1 cellular context compared by ENCODE assay signal in genomic region chr4:73533515-73534422, GRCh38.
TF ChIP-seq lines count a peak whose summit lies in the region.

No MANE protein-coding gene starts in this region.

TF ChIP-seq in HepG2, 621 proteins besides CTCF, POLR2A, EP300 and RAD21 (continued from another document and continues in another):
- TF ChIP-seq MAX (IDR thresholded peaks at IDR 0.05): no peak
- TF ChIP-seq ATF5 (CRISPR knock-in tag; IDR thresholded peaks at IDR 0.05; ENCODE audit: low read depth): no peak
- no peak for TF ChIP-seq SRSF4 (IDR thresholded peaks at IDR 0.05; ENCODE audit: low read depth, low read length, poor library complexity, severe bottlenecking)
- no peak for TF ChIP-seq ZBTB44 (CRISPR knock-in tag; IDR thresholded peaks at IDR 0.05)
- TF ChIP-seq AHDC1 (CRISPR knock-in tag; IDR thresholded peaks at IDR 0.05; ENCODE audit: borderline replicate concordance): peak; percentile 54; the same call in 1 of the 2 replicates
- TF ChIP-seq ZMYM4 (CRISPR knock-in tag; IDR thresholded peaks at IDR 0.05): peak; percentile 63
- no peak for TF ChIP-seq WIZ (CRISPR knock-in tag; IDR thresholded peaks at IDR 0.05)
- TF ChIP-seq HNF4A (CRISPR knock-in tag; IDR thresholded peaks at IDR 0.05): peak; percentile 68; the same call in 1 of the 2 replicates
- TF ChIP-seq NR2F2 (IDR thresholded peaks at IDR 0.05; ENCODE audit: borderline replicate concordance, low read depth): no peak
- TF ChIP-seq SAP130 (CRISPR knock-in tag; IDR thresholded peaks at IDR 0.05; ENCODE audit: low read depth): peak; percentile 47
- TF ChIP-seq SOX13 (IDR thresholded peaks at IDR 0.05): no peak
- TF ChIP-seq SOX13 (CRISPR knock-in tag; conservative IDR thresholded peaks at IDR 0.05 in 1 of 2, IDR thresholded peaks at IDR 0.05 in 1 of 2): peak in 1 of 2 experiments; percentile 8; a peak in 1 of 4 replicates
- no peak for TF ChIP-seq CBFB (CRISPR knock-in tag; IDR thresholded peaks at IDR 0.05)
- TF ChIP-seq SRSF9 (IDR thresholded peaks at IDR 0.05; ENCODE audit: borderline replicate concordance, insufficient read depth, low read depth, low read length, poor library complexity, severe bottlenecking): no peak
- no peak for TF ChIP-seq TBX3 (IDR thresholded peaks at IDR 0.05; ENCODE audit: borderline replicate concordance)
- peak; percentile 69 for TF ChIP-seq NR2F6 (IDR thresholded peaks at IDR 0.05)
- TF ChIP-seq NR2F6 (CRISPR knock-in tag; IDR thresholded peaks at IDR 0.05): peak; percentile 76; the same call in 1 of the 2 replicates
- TF ChIP-seq CENPT (CRISPR knock-in tag; IDR thresholded peaks at IDR 0.05; ENCODE audit: low read depth): no peak
- 0 out of 2 replicates have a peak, but pooled peaks have one; percentile 6 for TF ChIP-seq RARA (CRISPR knock-in tag; IDR thresholded peaks at IDR 0.05)
- TF ChIP-seq TEAD3 (CRISPR knock-in tag; optimal IDR thresholded peaks at IDR 0.05; ENCODE audit: borderline replicate concordance): peak; percentile 70
- no peak for TF ChIP-seq NBN (conservative IDR thresholded peaks at IDR 0.05)
- no peak for TF ChIP-seq ZNF574 (CRISPR knock-in tag; IDR thresholded peaks at IDR 0.05)
- no peak for TF ChIP-seq SP140L (CRISPR knock-in tag; IDR thresholded peaks at IDR 0.05; ENCODE audit: borderline replicate concordance)
- no peak for TF ChIP-seq ZNF660 (CRISPR knock-in tag; IDR thresholded peaks at IDR 0.05; ENCODE audit: borderline replicate concordance, low read depth)
- TF ChIP-seq SKIL (CRISPR knock-in tag; IDR thresholded peaks at IDR 0.05; ENCODE audit: borderline replicate concordance): no peak
- TF ChIP-seq ATF6 (CRISPR knock-in tag; conservative IDR thresholded peaks at IDR 0.05): no peak
- TF ChIP-seq MIXL1 (CRISPR knock-in tag; IDR thresholded peaks at IDR 0.05): 0 out of 2 replicates have a peak, but pooled peaks have one; percentile 47
- 0 out of 2 replicates have a peak, but pooled peaks have one; percentile 22 for TF ChIP-seq ARID3A (IDR thresholded peaks at IDR 0.05; ENCODE audit: low read depth, low read length)
- no peak for TF ChIP-seq SIN3A (IDR thresholded peaks at IDR 0.05; ENCODE audit: borderline replicate concordance, low read depth, low read length)
- peak; percentile 79 for TF ChIP-seq ZNF652 (CRISPR knock-in tag; IDR thresholded peaks at IDR 0.05; ENCODE audit: borderline replicate concordance, low read depth)
- TF ChIP-seq REPIN1 (CRISPR knock-in tag; IDR thresholded peaks at IDR 0.05; ENCODE audit: borderline replicate concordance, low read depth): no peak
- TF ChIP-seq HDAC2 (CRISPR knock-in tag; IDR thresholded peaks at IDR 0.05): no peak
- peak; percentile 83 for TF ChIP-seq HNF4G (IDR thresholded peaks at IDR 0.05; ENCODE audit: borderline replicate concordance, low read depth, low read length)
- no peak for TF ChIP-seq HNF4G (CRISPR knock-in tag; IDR thresholded peaks at IDR 0.05; ENCODE audit: borderline replicate concordance, low read depth)
- TF ChIP-seq BRF2 (CRISPR knock-in tag; IDR thresholded peaks at IDR 0.05): no peak
- TF ChIP-seq ZBTB49 (CRISPR knock-in tag; IDR thresholded peaks at IDR 0.05; ENCODE audit: borderline replicate concordance): no peak
- TF ChIP-seq ZNF569 (CRISPR knock-in tag; IDR thresholded peaks at IDR 0.05; ENCODE audit: borderline replicate concordance): no peak
- TF ChIP-seq NFKB2 (CRISPR knock-in tag; IDR thresholded peaks at IDR 0.05; ENCODE audit: borderline replicate concordance): no peak
- no peak for TF ChIP-seq ESRRA (CRISPR knock-in tag; IDR thresholded peaks at IDR 0.05; ENCODE audit: low read depth)
- no peak for TF ChIP-seq ATRX (CRISPR knock-in tag; IDR thresholded peaks at IDR 0.05; ENCODE audit: borderline replicate concordance)
- no peak for TF ChIP-seq ZNF30 (CRISPR knock-in tag; IDR thresholded peaks at IDR 0.05)
